In genomic region chr10:77168861-77169260, GRCh38 we compare ENCODE assay signal across 29 cellular contexts.
"Had no signal": no experiment of that assay in that cellular context is flagged by ENCODE, and none has a peak within 500 bp of the region (broad histone marks: within the 10 kb centered on the region; RNA-seq: fewer than 3 reads in every experiment).

No MANE protein-coding gene starts in this region.

- H3K4me2 ChIP-seq: smooth muscle cell had no signal

- ATAC-seq: activated CD4-positive, alpha-beta T cell treated with anti-CD3 and anti-CD28 coated beads for 36 hours; activated naive CD4-positive, alpha-beta T cell treated with anti-CD3 and anti-CD28 coated beads, Interleukin-2, amount 50 U/mL, for 72 hours; activated T-helper 17 cell treated with anti-CD3 and anti-CD28 coated beads, Interleukin-2, amount 50 U/mL, for 72 hours; gastroesophageal sphincter; heart right ventricle; left lobe of liver; naive thymus-derived CD4-positive, alpha-beta T cell; stimulated activated memory B cell treated with anti-CD40 and anti-IgM and Interleukin-4, amounts not matched to agents 10 μg/mL and 1 μg/mL and 100 μg/mL, for 72 hours had no signal

- H3K27me3 ChIP-seq: esophagus squamous epithelium, gastroesophageal sphincter, sigmoid colon, suprapubic skin, tibial nerve had no signal

- H3K9me3 Mint-ChIP-seq: activated B cell treated with CpG ODN at 0.5 μM for 24 hours; activated naive CD4-positive, alpha-beta T cell treated with anti-CD3 and anti-CD28 coated beads, Interleukin-2, amount 50 U/mL, for 72 hours; activated T-cell treated with anti-CD3 and anti-CD28 coated beads, Interleukin-2, amount 50 U/mL, for 24 hours; activated T-helper 17 cell treated with anti-CD3 and anti-CD28 coated beads, Interleukin-2, amount 50 U/mL, for 72 hours; brain; naive thymus-derived CD4-positive, alpha-beta T cell; neural crest cell; stimulated activated memory B cell treated with anti-CD40 and anti-IgM and Interleukin-4, amounts not matched to agents 10 μg/mL and 1 μg/mL and 100 μg/mL, for 72 hours had no signal

- H3K36me3 ChIP-seq: esophagus squamous epithelium, gastroesophageal sphincter, heart right ventricle, sigmoid colon, stomach, suprapubic skin, tibial nerve had no signal

- H3K36me3 Mint-ChIP-seq: activated naive CD4-positive, alpha-beta T cell treated with anti-CD3 and anti-CD28 coated beads, Interleukin-2, amount 50 U/mL, for 72 hours; brain; naive thymus-derived CD4-positive, alpha-beta T cell; stimulated activated memory B cell treated with anti-CD40 and anti-IgM and Interleukin-4, amounts not matched to agents 10 μg/mL and 1 μg/mL and 100 μg/mL, for 72 hours had no signal

- DNase-seq: activated B cell treated with CpG ODN at 0.5 μM for 24 hours; activated CD4-positive, alpha-beta T cell treated with anti-CD3 and anti-CD28 coated beads for 36 hours; activated CD4-positive, alpha-beta T cell treated with anti-CD3 and anti-CD28 coated beads, Interleukin-2, amount 50 U/mL, for 4 hours; activated CD8-positive, alpha-beta memory T cell treated with anti-CD3 and anti-CD28 coated beads for 24 hours; activated CD8-positive, alpha-beta memory T cell treated with anti-CD3 and anti-CD28 coated beads, Interleukin-2, amount 50 U/mL, for 4 hours; activated T-cell treated with anti-CD3 and anti-CD28 coated beads, Interleukin-2, amount 50 U/mL, for 24 hours; aorta; central memory CD4-positive, alpha-beta T cell; dermis blood vessel endothelial cell; effector memory CD4-positive, alpha-beta T cell; esophagus squamous epithelium; heart right ventricle; kidney; naive thymus-derived CD4-positive, alpha-beta T cell; posterior cingulate gyrus; sigmoid colon; stimulated activated CD4-positive, alpha-beta T cell treated with anti-CD3 and anti-CD28 coated beads, Interleukin-15, amount 100 ng/mL, for 24 hours; stomach had no signal

- H3K4me1 Mint-ChIP-seq: activated CD4-positive, alpha-beta T cell treated with anti-CD3 and anti-CD28 coated beads for 36 hours had no signal

- FAIRE-seq: kidney had no signal

- H3K4me3 ChIP-seq: esophagus squamous epithelium, gastroesophageal sphincter, heart right ventricle, lung, sigmoid colon, smooth muscle cell, stomach, suprapubic skin, tibial nerve had no signal

- H3K4me3 Mint-ChIP-seq: activated B cell treated with CpG ODN at 0.5 μM for 24 hours; activated CD4-positive, alpha-beta T cell treated with anti-CD3 and anti-CD28 coated beads for 36 hours; activated T-cell treated with anti-CD3 and anti-CD28 coated beads, Interleukin-2, amount 50 U/mL, for 24 hours; activated T-helper 17 cell treated with anti-CD3 and anti-CD28 coated beads, Interleukin-2, amount 50 U/mL, for 72 hours; brain; naive thymus-derived CD4-positive, alpha-beta T cell; neural crest cell; stimulated activated memory B cell treated with anti-CD40 and anti-IgM and Interleukin-4, amounts not matched to agents 10 μg/mL and 1 μg/mL and 100 μg/mL, for 72 hours had no signal

- H3K9me3 ChIP-seq: esophagus squamous epithelium, gastroesophageal sphincter, heart right ventricle, sigmoid colon, stomach, suprapubic skin, tibial nerve had no signal

- H3K27ac Mint-ChIP-seq: activated B cell treated with CpG ODN at 0.5 μM for 24 hours; activated CD4-positive, alpha-beta T cell treated with anti-CD3 and anti-CD28 coated beads for 36 hours; activated naive CD4-positive, alpha-beta T cell treated with anti-CD3 and anti-CD28 coated beads, Interleukin-2, amount 50 U/mL, for 72 hours; activated T-cell treated with anti-CD3 and anti-CD28 coated beads, Interleukin-2, amount 50 U/mL, for 24 hours; activated T-helper 17 cell treated with anti-CD3 and anti-CD28 coated beads, Interleukin-2, amount 50 U/mL, for 72 hours; brain; naive thymus-derived CD4-positive, alpha-beta T cell; stimulated activated memory B cell treated with anti-CD40 and anti-IgM and Interleukin-4, amounts not matched to agents 10 μg/mL and 1 μg/mL and 100 μg/mL, for 72 hours had no signal

- H3K27ac ChIP-seq: esophagus squamous epithelium, heart right ventricle, stomach, suprapubic skin, tibial nerve had no signal
